In genomic region chr19:28612275-28612769, GRCh38 we compare ENCODE assay signal across 21 cellular contexts.
DNase-seq lines count a peak whose midpoint lies in the region; ATAC-seq, FAIRE-seq and TF ChIP-seq lines count a peak whose summit lies in the region.
"Had no signal": no experiment of that assay in that cellular context is flagged by ENCODE, and none has a peak within 500 bp of the region (broad histone marks: within the 10 kb centered on the region; RNA-seq: fewer than 3 reads in every experiment).

No MANE protein-coding gene starts in this region.

- no peaks in the 10 kb centered on the region for H3K4me1 ChIP-seq in GM23338 (ENCODE audit: insufficient read depth)
- H3K4me1 ChIP-seq in H9 (ENCODE audit: insufficient read depth, low read length), result no peaks in the 10 kb centered on the region
- no peaks in the 10 kb centered on the region for H3K4me1 ChIP-seq in H1 (replicated peaks in 1 of 4; ENCODE audit: control insufficient read depth in 3 of 4, insufficient read depth in 4 of 4, low read length in 3 of 4)
- H3K4me1 ChIP-seq in mesendoderm (ENCODE audit: control insufficient read depth, low read depth, low read length), result no peaks in the 10 kb centered on the region
- H3K4me1 ChIP-seq: BE2C, HAP-1 had no signal

- peaks cover 51% of the 10 kb centered on the region for H3K36me3 Mint-ChIP-seq in GM23338 (ENCODE audit: low read depth)
- H3K36me3 Mint-ChIP-seq in H9 (ENCODE audit: insufficient read depth in 1 of 3, low read depth in 3 of 3), result peaks cover 0 to 13% (median 11%) of the 10 kb centered on the region in 3 experiments; a peak in 6 of 7 replicates
- H3K36me3 Mint-ChIP-seq: CD4-positive, CD25-positive, alpha-beta regulatory T cell had no signal

- H3K79me2 ChIP-seq in GM23338 (replicated peaks; ENCODE audit: insufficient read depth) (no peaks in the 10 kb centered on the region), H9 (ENCODE audit: insufficient read depth, low read length) (no peaks in the 10 kb centered on the region), H1 (ENCODE audit: control insufficient read depth in 1 of 2, insufficient read depth in 2 of 2, low read length in 2 of 2) (no peaks in the 10 kb centered on the region), mesendoderm (ENCODE audit: control insufficient read depth, insufficient read depth, low read length) (no peaks in the 10 kb centered on the region)

- POLR2A ChIA-PET in H1 (lab: Charles Lee; ENCODE audit: partially characterized antibody), result no interaction called here

- H3K27me3 Mint-ChIP-seq in GM23338 (ENCODE audit: insufficient read depth, low read depth, poor library complexity) (peaks cover 2% of the 10 kb centered on the region), H9 (ENCODE audit: low read depth) (peaks cover 1% of the 10 kb centered on the region; the same call in 1 of the 2 replicates)
- H3K27me3 Mint-ChIP-seq: CD4-positive, CD25-positive, alpha-beta regulatory T cell; CD8-positive, alpha-beta memory T cell had no signal

- H2BK20ac ChIP-seq in H9 (ENCODE audit: low read depth, low read length, poor library complexity, severe bottlenecking), result no peak overlapping the region
- H2BK20ac ChIP-seq in H1 (ENCODE audit: low read length), result no peak overlapping the region

- H3T11ph ChIP-seq in H9 (ENCODE audit: low read length), result no peak overlapping the region

- H3K79me1 ChIP-seq in H9 (ENCODE audit: insufficient read depth, low read depth, low read length, poor library complexity, severe bottlenecking) (no peaks in the 10 kb centered on the region), H1 (ENCODE audit: low read depth, low read length) (no peaks in the 10 kb centered on the region), mesendoderm (ENCODE audit: low read length) (no peaks in the 10 kb centered on the region)

- TF ChIP-seq RAD21 in H1 (IDR thresholded peaks at IDR 0.05 in 1 of 2, conservative IDR thresholded peaks at IDR 0.05 in 1 of 2; ENCODE audit: low read depth in 2 of 2, low read length in 2 of 2), result peak in 1 of 2 experiments; percentile 39; a peak in 1 of 4 replicates

- H4K20me1 ChIP-seq in GM23338 (replicated peaks; ENCODE audit: insufficient read depth), result no peaks in the 10 kb centered on the region
- H4K20me1 ChIP-seq in H9 (ENCODE audit: control insufficient read depth, insufficient read depth, insufficient read length), result no peaks in the 10 kb centered on the region
- no peaks in the 10 kb centered on the region for H4K20me1 ChIP-seq in H1 (replicated peaks in 1 of 2; ENCODE audit: control insufficient read depth in 1 of 2, insufficient read depth in 2 of 2, low read length in 2 of 2)

- H2BK5ac ChIP-seq in H9 (ENCODE audit: insufficient read length, low read length), result no peak overlapping the region
- no peak overlapping the region for H2BK5ac ChIP-seq in H1 (ENCODE audit: low read depth, low read length)
- H2BK5ac ChIP-seq in mesendoderm (ENCODE audit: low read length), result no peak overlapping the region

- no peak overlapping the region for H3K4me2 ChIP-seq in GM23338
- no peak overlapping the region for H3K4me2 ChIP-seq in H9 (ENCODE audit: insufficient read depth, insufficient read length, low read length)
- H3K4me2 ChIP-seq in H1 (ENCODE audit: insufficient read depth in 1 of 2, low read depth in 2 of 2, low read length in 2 of 2), result no peak overlapping the region
- no peak overlapping the region for H3K4me2 ChIP-seq in mesendoderm (ENCODE audit: low read length)

- no peak overlapping the region for H3K4ac ChIP-seq in H9 (ENCODE audit: low read depth, low read length)
- no peak overlapping the region for H3K4ac ChIP-seq in H1 (replicated peaks; ENCODE audit: insufficient read length, low read depth, low read length)
- H3K4ac ChIP-seq in mesendoderm (ENCODE audit: low read depth, low read length), result no peak overlapping the region

- CTCF ChIA-PET in H1 (lab: Charles Lee; ENCODE audit: partially characterized antibody), result interaction anchor here (0.5 to 5.3 kb wide), 17 partner anchors 8 to 572 kb away, joined by 3 to 20 read pairs (median 3); no protein-coding TSS in a partner anchor

- H3K23me2 ChIP-seq in H9 (ENCODE audit: insufficient read length, low read depth, low read length, poor library complexity, severe bottlenecking) (no peaks in the 10 kb centered on the region), H1 (ENCODE audit: low read depth, low read length) (no peaks in the 10 kb centered on the region)

- H2BK15ac ChIP-seq in H9 (ENCODE audit: low read depth, low read length), result no peak overlapping the region
- no peak overlapping the region for H2BK15ac ChIP-seq in H1 (ENCODE audit: low read length)
- no peak overlapping the region for H2BK15ac ChIP-seq in mesendoderm (replicated peaks; ENCODE audit: low read depth)

- no peak for FAIRE-seq in H1 (lab: Jason Lieb, UNC)
- FAIRE-seq: A204.1, GM12878, GM19239 had no signal

- H2AK5ac ChIP-seq in H9 (ENCODE audit: insufficient read length, low read length) (no peak overlapping the region), H1 (ENCODE audit: low read depth, low read length) (no peak overlapping the region), mesendoderm (ENCODE audit: low read length) (no peak overlapping the region)

- H3K27me3 ChIP-seq in GM23338 (ENCODE audit: insufficient read depth) (no peaks in the 10 kb centered on the region), H9 (ENCODE audit: insufficient read depth, low read length) (no peaks in the 10 kb centered on the region), H1 (replicated peaks in 1 of 4; ENCODE audit: control insufficient read depth in 3 of 4, extremely low read depth in 1 of 4, insufficient read depth in 3 of 4, low read length in 3 of 4) (no peaks in the 10 kb centered on the region), mesendoderm (ENCODE audit: insufficient read depth, low read length, poor library complexity) (no peaks in the 10 kb centered on the region)
- H3K27me3 ChIP-seq: BE2C had no signal

- no CpG with 5 or more reads among the region's 8 CpGs for WGBS in H9 (ENCODE audit: extremely low coverage, insufficient read length, low lambda C conversion rate)
- WGBS in H1 (ENCODE audit: extremely low coverage in 1 of 2, insufficient coverage in 1 of 2, insufficient read length in 1 of 2, insufficient replicate concordance in 2 of 2, low coverage in 1 of 2, low lambda C conversion rate in 2 of 2, missing lambda C conversion rate in 1 of 2), 2 experiments, result 86% methylated on average over 8 of the region's 8 CpGs; no CpG with 5 or more reads in 1 of the 2 experiments
- no CpG with 5 or more reads among the region's 8 CpGs for WGBS in mesendoderm (ENCODE audit: extremely low coverage, insufficient coverage, low lambda C conversion rate)

- H3K4me1 Mint-ChIP-seq in GM23338 (no peaks in the 10 kb centered on the region), H9 (peaks cover 2 to 5% of the 10 kb centered on the region in 2 experiments; a peak in 1 of 4 replicates)
- H3K4me1 Mint-ChIP-seq: CD4-positive, CD25-positive, alpha-beta regulatory T cell; CD8-positive, alpha-beta memory T cell had no signal

- H4K5ac ChIP-seq in H9 (ENCODE audit: insufficient read length, low read depth, low read length) (no peak overlapping the region), H1 (ENCODE audit: insufficient read length, low read depth, low read length) (no peak overlapping the region), mesendoderm (ENCODE audit: low read length) (no peak overlapping the region)

- H4K8ac ChIP-seq in H9 (replicated peaks; ENCODE audit: insufficient read length, low read depth, low read length), result no peak overlapping the region
- no peak overlapping the region for H4K8ac ChIP-seq in H1 (ENCODE audit: extremely low read depth, insufficient read depth, low read length)
- H4K8ac ChIP-seq in mesendoderm (ENCODE audit: low read depth, low read length), result no peak overlapping the region

- ATAC-seq in GM23338 (no peak), GM21515 (IDR thresholded peaks at IDR 0.05; ENCODE audit: unreplicated experiment) (no peak)
- ATAC-seq: GM12878 had no signal

- no peak overlapping the region for H2BK12ac ChIP-seq in H9 (ENCODE audit: insufficient read length, low read depth, low read length)
- H2BK12ac ChIP-seq in H1 (ENCODE audit: low read depth, low read length), result no peak overlapping the region

- no peak for TF ChIP-seq EP300 in H1 (IDR thresholded peaks at IDR 0.05; ENCODE audit: borderline replicate concordance in 1 of 2, low read depth in 2 of 2, low read length in 2 of 2)

- H4K91ac ChIP-seq in H9 (ENCODE audit: insufficient read length, low read depth, low read length) (no peak overlapping the region), H1 (replicated peaks; ENCODE audit: insufficient read length, low read length) (no peak overlapping the region)

- H3K56ac ChIP-seq in H9 (ENCODE audit: insufficient read length, low read depth, low read length) (no peak overlapping the region), H1 (replicated peaks; ENCODE audit: insufficient read length, low read depth, low read length) (no peak overlapping the region), mesendoderm (ENCODE audit: low read length) (no peak overlapping the region)

- H2AFZ ChIP-seq in GM23338, result no peak overlapping the region
- no peak overlapping the region for H2AFZ ChIP-seq in H9 (ENCODE audit: low read length)
- H2AFZ ChIP-seq in H1 (ENCODE audit: low read length), result no peak overlapping the region

- no peak overlapping the region for H3K27ac ChIP-seq in GM23338 (ENCODE audit: low read depth)
- no peak overlapping the region for H3K27ac ChIP-seq in H9 (ENCODE audit: insufficient read length, low read depth, low read length)
- H3K27ac ChIP-seq in H1 (ENCODE audit: low read depth, low read length), result no peak overlapping the region
- H3K27ac ChIP-seq in mesendoderm (ENCODE audit: low read depth, low read length), result no peak overlapping the region

- no peaks in the 10 kb centered on the region for H3K9me2 ChIP-seq in GM23338 (ENCODE audit: insufficient read depth)

- no peak overlapping the region for H3K4me3 ChIP-seq in GM23338
- H3K4me3 ChIP-seq in H1 (ENCODE audit: extremely low read depth in 1 of 4, insufficient read depth in 2 of 4, low read depth in 3 of 4, low read length in 4 of 4), result no peak overlapping the region
- H3K4me3 ChIP-seq in mesendoderm (ENCODE audit: low read length), result no peak overlapping the region
- H3K4me3 ChIP-seq: GM12878, HAP-1 had no signal

- no peak overlapping the region for H2BK120ac ChIP-seq in H9 (ENCODE audit: low read depth, low read length, poor library complexity, severe bottlenecking)
- H2BK120ac ChIP-seq in H1 (replicated peaks; ENCODE audit: low read depth, low read length), result no peak overlapping the region
- H2BK120ac ChIP-seq in mesendoderm (ENCODE audit: low read depth, low read length), result no peak overlapping the region

- H3K4me3 Mint-ChIP-seq in GM23338, result no peak overlapping the region
- no peak overlapping the region for H3K4me3 Mint-ChIP-seq in H9
- H3K4me3 Mint-ChIP-seq: CD4-positive, CD25-positive, alpha-beta regulatory T cell; CD8-positive, alpha-beta memory T cell had no signal

- H3K27ac Mint-ChIP-seq in GM23338 (no peak overlapping the region), H9 (no peak overlapping the region)
- H3K27ac Mint-ChIP-seq: CD4-positive, CD25-positive, alpha-beta regulatory T cell; CD8-positive, alpha-beta memory T cell had no signal

- DNase-seq in GM23338 (ENCODE audit: low spot score) (peak; percentile 52), H9 (no peak), H1 (ENCODE audit: low read depth in 1 of 2, low spot score in 2 of 2) (no peak), mesendoderm (peak; percentile 20), NCI-H2081 (lab: John Stamatoyannopoulos, UW) (no peak)
- DNase-seq: ACHN; BE2C; C1 segment of cervical spinal cord; CD4-positive, CD25-positive, alpha-beta regulatory T cell; CD8-positive, alpha-beta memory T cell; COR-L47; DMS 273 treated with DMSO at 0.1 percent for 48 hours; DMS53; DND-41; EL; GOT3 had no signal

- H3K36me3 ChIP-seq in GM23338 (ENCODE audit: insufficient read depth) (no peaks in the 10 kb centered on the region), H1 (ENCODE audit: control insufficient read depth in 2 of 4, insufficient read depth in 4 of 4, low read length in 3 of 4) (peaks cover 0 to 9% (median 0%) of the 10 kb centered on the region in 4 experiments; a peak in 1 of 8 replicates), mesendoderm (ENCODE audit: control insufficient read depth, insufficient read depth, low read length) (no peaks in the 10 kb centered on the region)
- H3K36me3 ChIP-seq: BE2C, HAP-1 had no signal

- H3F3A ChIP-seq in GM23338 (replicated peaks; ENCODE audit: low read depth), result no peaks in the 10 kb centered on the region

- H3K14ac ChIP-seq in H9 (ENCODE audit: insufficient read depth, low read length) (no peak overlapping the region), H1 (ENCODE audit: insufficient read length) (no peak overlapping the region)

- no peak overlapping the region for H3K23ac ChIP-seq in H9 (ENCODE audit: insufficient read length, low read depth, low read length)
- H3K23ac ChIP-seq in H1 (ENCODE audit: insufficient read length), result no peak overlapping the region
- no peak overlapping the region for H3K23ac ChIP-seq in mesendoderm (ENCODE audit: low read length)

- H3K9me3 ChIP-seq in H9 (ENCODE audit: control insufficient read depth, low read depth, low read length), result no peaks in the 10 kb centered on the region
- peaks cover 4 to 7% of the 10 kb centered on the region in 2 experiments; a peak in 1 of 4 replicates for H3K9me3 ChIP-seq in H1 (ENCODE audit: insufficient read depth in 2 of 2, low read depth in 1 of 2, low read length in 1 of 2)
- H3K9me3 ChIP-seq: HAP-1 had no signal

- peak; percentile 29 to 42 for TF ChIP-seq CTCF in GM23338 (conservative IDR thresholded peaks at IDR 0.05; ENCODE audit: low read depth in 2 of 2)
- peak; percentile 45; the same call in 2 of the 3 replicates for TF ChIP-seq CTCF in H9 (conservative IDR thresholded peaks at IDR 0.05)
- peak; percentile 32 to 39 (median 34); a peak in 3 of 4 replicates for TF ChIP-seq CTCF in H1 (IDR thresholded peaks at IDR 0.05; ENCODE audit: control extremely low read depth in 1 of 3, insufficient read depth in 1 of 3, low read depth in 1 of 3, low read length in 3 of 3)

- H3K18ac ChIP-seq in H9 (ENCODE audit: insufficient read length, low read depth, low read length) (no peak overlapping the region), H1 (ENCODE audit: extremely low read depth, low read length) (no peak overlapping the region), mesendoderm (ENCODE audit: low read length) (no peak overlapping the region)

- H3K9ac ChIP-seq in H9 (ENCODE audit: extremely low read depth, insufficient read length, low read length) (no peak overlapping the region), H1 (replicated peaks in 1 of 4; ENCODE audit: extremely low read depth in 1 of 4, low read depth in 3 of 4, low read length in 3 of 4) (no peak overlapping the region), mesendoderm (ENCODE audit: low read length) (no peak overlapping the region)

- no peak for TF ChIP-seq POLR2A in H1 (IDR thresholded peaks at IDR 0.05; ENCODE audit: control extremely low read depth in 1 of 2, low read depth in 2 of 2, low read length in 2 of 2)

- peaks cover 43% of the 10 kb centered on the region for H3K9me3 Mint-ChIP-seq in GM23338
- H3K9me3 Mint-ChIP-seq in H9, result peaks cover 25 to 44% of the 10 kb centered on the region in 2 experiments

Comparison
In these comparisons a context has a peak if more than half of its experiments do, and no peak if none do; other contexts are left out.
1. DNase-seq: peak in GM23338 (single experiment) and mesendoderm (single experiment); none in H9 (single experiment), H1 (0 of 2) and NCI-H2081 (0 of 2).
2. Peak in every context shown above with its lines, with median percentiles within 50 percentile points of each other: CTCF ChIP-seq.